8 cellular contexts compared by ENCODE assay signal in genomic region chr12:93767524-93767863, GRCh38.
DNase-seq lines count a peak whose midpoint lies in the region; ATAC-seq and TF ChIP-seq lines count a peak whose summit lies in the region.

No MANE protein-coding gene starts in this region.

- H3K27me3 ChIP-seq in dorsolateral prefrontal cortex: no peaks in the 10 kb centered on the region

- peak; percentile 3 for DNase-seq in NK-92 treated with Interleukin-12 subunit alpha and Interleukin-12 subunit beta, amount 100 ng/mL, for 24 hours (lab: John Stamatoyannopoulos, UW)
- no peak for DNase-seq in NK-92 (lab: John Stamatoyannopoulos, UW; ENCODE audit: unreplicated experiment)
- peak; percentile 23 to 71 for DNase-seq in NOMO-1 (lab: John Stamatoyannopoulos, UW; ENCODE audit: unreplicated experiment in 2 of 2)
- DNase-seq in stimulated activated naive CD8-positive, alpha-beta T cell treated with anti-CD3 and anti-CD28 coated beads, Interleukin-15, Interleukin-2, amounts not matched to agents 100 U/mL and 50 U/mL, for 24 hours: no peak
- no peak for DNase-seq in dorsolateral prefrontal cortex

- peak; percentile 28 for ATAC-seq in esophagus mucosa
- ATAC-seq in stimulated activated naive CD8-positive, alpha-beta T cell treated with anti-CD3 and anti-CD28 coated beads, Interleukin-15, Interleukin-2, amounts not matched to agents 100 U/mL and 50 U/mL, for 24 hours: peak; percentile 49
- no peak for ATAC-seq in HG02798 (IDR thresholded peaks at IDR 0.05; ENCODE audit: poor library complexity, unreplicated experiment)
- ATAC-seq in GM21447 (IDR thresholded peaks at IDR 0.05; ENCODE audit: unreplicated experiment): no peak

- peak in 6 of 56 donors; percentile 1 to 23 (median 4) for TF ChIP-seq CTCF in dorsolateral prefrontal cortex (IDR thresholded peaks at IDR 0.05 in 54 of 56, conservative IDR thresholded peaks at IDR 0.05 in 2 of 56; ENCODE audit: low read depth in 1 of 56, partially characterized antibody in 56 of 56)

- peak overlapping the region in 4 of 59 donors; percentile 14 to 48 (median 36) for H3K27ac ChIP-seq in dorsolateral prefrontal cortex

- no peak overlapping the region for H3K4me3 ChIP-seq in dorsolateral prefrontal cortex

- intact Hi-C loops in dorsolateral prefrontal cortex (cut with DNase I): loop anchor here (1.0 to 10.0 kb wide), 4 partner anchors 207 to 335 kb away; no protein-coding TSS in a partner anchor

Comparison
In these comparisons a context has a peak if more than half of its experiments do, and no peak if none do; other contexts are left out.
1. DNase-seq: peak in NK-92 treated with Interleukin-12 subunit alpha and Interleukin-12 subunit beta, amount 100 ng/mL, for 24 hours (single experiment) and NOMO-1 (2 of 2); none in NK-92 (single experiment), stimulated activated naive CD8-positive, alpha-beta T cell treated with anti-CD3 and anti-CD28 coated beads, Interleukin-15, Interleukin-2, amounts not matched to agents 100 U/mL and 50 U/mL, for 24 hours (single experiment) and dorsolateral prefrontal cortex (0 of 10).
2. ATAC-seq: peak in esophagus mucosa (single experiment) and stimulated activated naive CD8-positive, alpha-beta T cell treated with anti-CD3 and anti-CD28 coated beads, Interleukin-15, Interleukin-2, amounts not matched to agents 100 U/mL and 50 U/mL, for 24 hours (single experiment); none in HG02798 (single experiment) and GM21447 (single experiment).